12 cellular contexts compared by ENCODE assay signal in genomic region chr9:130448035-130448624, GRCh38. TPM values are rescaled to one million over a fixed set of nuclear protein-coding genes. Genes with fewer than 3 reads are reported as not detected.
DNase-seq lines count a peak whose midpoint lies in the region; ATAC-seq, FAIRE-seq and TF ChIP-seq lines count a peak whose summit lies in the region.
"Had no signal": no experiment of that assay in that cellular context is flagged by ENCODE, and none has a peak within 500 bp of the region (broad histone marks: within the 10 kb centered on the region; RNA-seq: fewer than 3 reads in every experiment).

No MANE protein-coding gene starts in this region.

- peak; percentile 29 to 42 for ATAC-seq in activated T-cell treated with anti-CD3 and anti-CD28 coated beads, Interleukin-2, amount 50 U/mL, for 72 hours (replicated peaks in 1 of 2)
- ATAC-seq in GM12878 (peak; percentile 13), HG02973 (IDR thresholded peaks at IDR 0.05; ENCODE audit: unreplicated experiment) (no peak)

- no peaks in the 10 kb centered on the region for H3K79me2 ChIP-seq in GM12878 (ENCODE audit: control insufficient read depth, insufficient read depth, low read length)

- H3K27ac ChIP-seq in GM12878 (ENCODE audit: control insufficient read depth, insufficient read depth): no peak overlapping the region
- H3K27ac ChIP-seq: thoracic aorta had no signal

- H3K4me1 ChIP-seq in GM12878 (ENCODE audit: control insufficient read depth, insufficient read depth, low read length): no peaks in the 10 kb centered on the region

- peaks cover 2 to 3% of the 10 kb centered on the region in 2 donors for H3K36me3 Mint-ChIP-seq in activated T-cell treated with anti-CD3 and anti-CD28 coated beads, Interleukin-2, amount 50 U/mL, for 72 hours (ENCODE audit: insufficient read depth in 2 of 2)
- no peaks in the 10 kb centered on the region for H3K36me3 Mint-ChIP-seq in activated T-cell treated with anti-CD3 and anti-CD28 coated beads, Interleukin-2, amount 50 U/mL, for 24 hours (ENCODE audit: low read depth)

- H3K27me3 Mint-ChIP-seq in activated T-cell treated with anti-CD3 and anti-CD28 coated beads, Interleukin-2, amount 50 U/mL, for 72 hours (ENCODE audit: low read depth): peaks cover 24% of the 10 kb centered on the region
- H3K27me3 Mint-ChIP-seq in activated T-cell treated with anti-CD3 and anti-CD28 coated beads, Interleukin-2, amount 50 U/mL, for 24 hours: peaks cover 68% of the 10 kb centered on the region

- RAD21 ChIA-PET in GM12878 (lab: Charles Lee; ENCODE audit: unreplicated experiment): interaction anchor here (1.0 kb wide), 1 partner anchor 25 kb away, joined by 3 read pairs; no protein-coding TSS in a partner anchor

- H3K36me3 ChIP-seq in GM12878 (ENCODE audit: control insufficient read depth in 2 of 2, insufficient read depth in 2 of 2, low read length in 1 of 2): no peaks in the 10 kb centered on the region
- H3K36me3 ChIP-seq: thoracic aorta had no signal

- CTCF ChIA-PET in GM12878 (lab: Yijun Ruan, JAX): interaction anchor here (0.6 kb wide), 1 partner anchor 14 kb away, joined by 3 read pairs; no protein-coding TSS in a partner anchor

- H3K4me1 Mint-ChIP-seq in activated T-cell treated with anti-CD3 and anti-CD28 coated beads, Interleukin-2, amount 50 U/mL, for 72 hours (ENCODE audit: low read depth): peaks cover 35% of the 10 kb centered on the region
- peaks cover 7% of the 10 kb centered on the region for H3K4me1 Mint-ChIP-seq in activated T-cell treated with anti-CD3 and anti-CD28 coated beads, Interleukin-2, amount 50 U/mL, for 24 hours (ENCODE audit: low read depth)

- no peak overlapping the region for H3K27ac Mint-ChIP-seq in activated T-cell treated with anti-CD3 and anti-CD28 coated beads, Interleukin-2, amount 50 U/mL, for 72 hours
- no peak overlapping the region for H3K27ac Mint-ChIP-seq in activated T-cell treated with anti-CD3 and anti-CD28 coated beads, Interleukin-2, amount 50 U/mL, for 24 hours
- H3K27ac Mint-ChIP-seq: dendritic cell treated with granulocyte-macrophage colony-stimulating factor and Interleukin-4, amounts not matched to agents 40 ng/mL and 50 ng/mL, for 4 days had no signal

- peak; percentile 41 to 44 for DNase-seq in activated T-cell treated with anti-CD3 and anti-CD28 coated beads, Interleukin-2, amount 50 U/mL, for 72 hours
- DNase-seq in activated T-cell treated with anti-CD3 and anti-CD28 coated beads, Interleukin-2, amount 50 U/mL, for 24 hours: no peak
- peak; percentile 91 for DNase-seq in NCI-H69 (lab: John Stamatoyannopoulos, UW)
- no peak for DNase-seq in GM12878 (ENCODE audit: low read depth, low spot score)
- DNase-seq in skeletal muscle cell (ENCODE audit: low read depth): peak; percentile 24
- no peak for DNase-seq in OCI-M2 (lab: John Stamatoyannopoulos, UW; ENCODE audit: unreplicated experiment)
- DNase-seq in foreskin melanocyte: no peak
- DNase-seq: kidney glomerular epithelial cell had no signal

- H3K9ac ChIP-seq in GM12878 (ENCODE audit: control insufficient read depth, insufficient read depth, low read length): no peak overlapping the region

- TF ChIP-seq RAD21 in GM12878 (IDR thresholded peaks at IDR 0.05; ENCODE audit: insufficient read depth, low read depth, low read length): no peak

- BruUV-seq in GM12878 (replicated peaks; lab: Mats Ljungman, UMichigan): no TSS peak

- peak overlapping the region; percentile 61 to 79 for H3K4me3 Mint-ChIP-seq in activated T-cell treated with anti-CD3 and anti-CD28 coated beads, Interleukin-2, amount 50 U/mL, for 72 hours
- no peak overlapping the region for H3K4me3 Mint-ChIP-seq in activated T-cell treated with anti-CD3 and anti-CD28 coated beads, Interleukin-2, amount 50 U/mL, for 24 hours
- H3K4me3 Mint-ChIP-seq: dendritic cell treated with granulocyte-macrophage colony-stimulating factor and Interleukin-4, amounts not matched to agents 40 ng/mL and 50 ng/mL, for 4 days had no signal

- FAIRE-seq in GM12878 (lab: Jason Lieb, UNC): no peak

- no peak for TF ChIP-seq POLR2A in GM12878 (IDR thresholded peaks at IDR 0.05; ENCODE audit: low read depth, low read length)

- TF ChIP-seq CTCF in GM12878 (IDR thresholded peaks at IDR 0.05 in 2 of 3, conservative IDR thresholded peaks at IDR 0.05 in 1 of 3; ENCODE audit: control insufficient read depth in 2 of 3, extremely low read depth in 1 of 3, insufficient read depth in 1 of 3, low read depth in 3 of 3, low read length in 3 of 3): no peak

- POLR2A ChIA-PET in GM12878 (lab: Charles Lee): no interaction called here

- no peak overlapping the region for H3K4me2 ChIP-seq in GM12878 (ENCODE audit: control insufficient read depth, insufficient read depth)

- TF ChIP-seq EP300 in GM12878 (IDR thresholded peaks at IDR 0.05; ENCODE audit: borderline replicate concordance in 1 of 2, control insufficient read depth in 1 of 2, low read depth in 2 of 2, low read length in 2 of 2): no peak

- no peak overlapping the region for H2AFZ ChIP-seq in GM12878 (ENCODE audit: control insufficient read depth, low read depth, low read length)

- H3K4me3 ChIP-seq in GM12878: no peak overlapping the region
- no peak overlapping the region for H3K4me3 ChIP-seq in skeletal muscle cell (ENCODE audit: low read depth, low read length)
- H3K4me3 ChIP-seq: skin epidermis, thoracic aorta had no signal

- in situ Hi-C loops in GM12878 (cut with MboI): no loop called here

- no peaks in the 10 kb centered on the region for H3K9me3 Mint-ChIP-seq in activated T-cell treated with anti-CD3 and anti-CD28 coated beads, Interleukin-2, amount 50 U/mL, for 72 hours
- no peaks in the 10 kb centered on the region for H3K9me3 Mint-ChIP-seq in activated T-cell treated with anti-CD3 and anti-CD28 coated beads, Interleukin-2, amount 50 U/mL, for 24 hours
- H3K9me3 Mint-ChIP-seq: dendritic cell treated with granulocyte-macrophage colony-stimulating factor and Interleukin-4, amounts not matched to agents 40 ng/mL and 50 ng/mL, for 4 days had no signal

- intact Hi-C loops in GM12878 (cut with micrococcal nuclease; ENCODE audit: unreplicated experiment): no loop called here

- no peaks in the 10 kb centered on the region for H3K9me3 ChIP-seq in GM12878 (replicated peaks; ENCODE audit: control insufficient read depth, insufficient read depth, low read length)
- H3K9me3 ChIP-seq: thoracic aorta had no signal

- no peaks in the 10 kb centered on the region for H4K20me1 ChIP-seq in GM12878 (ENCODE audit: control insufficient read depth, insufficient read depth)

- no peaks in the 10 kb centered on the region; a peak in 3 of 4 replicates for H3K27me3 ChIP-seq in GM12878 (replicated peaks in 1 of 2; ENCODE audit: control insufficient read depth in 2 of 2, insufficient read depth in 2 of 2, low read length in 1 of 2)

- SMC1A ChIA-PET in GM12878 (lab: Charles Lee; ENCODE audit: uncharacterized antibody, unreplicated experiment): interaction anchor here (0.6 kb wide), 1 partner anchor 372 kb away, joined by 3 read pairs; no protein-coding TSS in a partner anchor

- WGBS in GM12878 (ENCODE audit: insufficient coverage, insufficient replicate concordance, low lambda C conversion rate, missing lambda C conversion rate): 29% methylated on average over 12 of the region's 12 CpGs

TF ChIP-seq in GM12878, 131 proteins besides CTCF, POLR2A, EP300 and RAD21 (continues in another document):
- TF ChIP-seq E4F1 (IDR thresholded peaks at IDR 0.05; ENCODE audit: borderline replicate concordance, partially characterized antibody): no peak
- TF ChIP-seq STAT3 (IDR thresholded peaks at IDR 0.05; ENCODE audit: low read depth, low read length): no peak
- no peak for TF ChIP-seq HDAC6 (IDR thresholded peaks at IDR 0.05; ENCODE audit: unreplicated experiment)

RNA-seq across cellular contexts. Expression of gene ASS1, which starts 3.4 kb away (rescaled TPM):
- total RNA-seq in activated T-cell treated with anti-CD3 and anti-CD28 coated beads, Interleukin-2, amount 50 U/mL, for 72 hours: 10 to 100 TPM; 58.0 to 58.4 TPM
- not detected in 2 replicates for total RNA-seq in GM12878 (2013; cell fraction: nucleolus; rRNA removed)
- total RNA-seq in GM12878 (2014; rRNA removed) (0.16 and 0.23 TPM in 2 replicates), GM12878 (2014; rRNA removed; fragmentation: Illumina TruSeq; extraction: Trizol) (0.27 TPM in 1 of 2 replicates, not detected in the other), GM12878 (2021) (0.28 and 0.58 TPM in 2 replicates)
- polyA plus RNA-seq in GM12878 (2011; ENCODE audit: low read depth): 0.52 TPM
- polyA plus RNA-seq in GM12878 (2011; rRNA removed) (4.2 and 6.1 TPM in 2 replicates), GM12878 (2014; fragmentation: Illumina TruSeq; extraction: Trizol) (0.10 TPM in 1 of 2 replicates, not detected in the other), GM12878 (2014; fragmentation: Nextera tagmentation; extraction: Ambion mirVana) (not detected), GM12878 (2014; rRNA removed) (0.28 TPM in 1 of 2 replicates, not detected in the other), GM12878 (2016; fragmentation: Nextera tagmentation; extraction: Ambion mirVana) (under 1 TPM in 1 of 2 experiments, not detected in 1; 0.31 TPM)
- polyA plus RNA-seq in GM12878 (2011; cell fraction: cytosol; rRNA removed): 5.2 and 6.1 TPM in 2 replicates
- polyA plus RNA-seq in GM12878 (2011; cell fraction: nucleus; rRNA removed): 2.2 and 3.8 TPM in 2 replicates
- polyA plus RNA-seq in GM12878 (2012): 0.89 and 2.0 TPM in 2 replicates
- 3.3 and 4.1 TPM in 2 replicates for polyA minus RNA-seq in GM12878 (2011; rRNA and poly(A)+ RNA removed)
- polyA minus RNA-seq in GM12878 (2011; cell fraction: cytosol; rRNA and poly(A)+ RNA removed): 18.6 and 21.8 TPM in 2 replicates
- polyA minus RNA-seq in GM12878 (2011; cell fraction: nucleus; rRNA and poly(A)+ RNA removed): 2.5 and 7.8 TPM in 2 replicates

Comparison
In these comparisons a context has a peak if more than half of its experiments do, and no peak if none do; other contexts are left out.
1. DNase-seq: peak in activated T-cell treated with anti-CD3 and anti-CD28 coated beads, Interleukin-2, amount 50 U/mL, for 72 hours (2 of 2), NCI-H69 (single experiment) and skeletal muscle cell (single experiment); none in activated T-cell treated with anti-CD3 and anti-CD28 coated beads, Interleukin-2, amount 50 U/mL, for 24 hours (single experiment), GM12878 (single experiment), OCI-M2 (single experiment) and foreskin melanocyte (single experiment).
2. RNA of gene ASS1, which starts 3.4 kb away (total RNA-seq): 58.0 to 58.4 TPM in activated T-cell treated with anti-CD3 and anti-CD28 coated beads, Interleukin-2, amount 50 U/mL, for 72 hours; 0.16 to 0.58 TPM in GM12878; every median in the first group is over 10 times any median in the second.